Comparison of ENCODE assay signal across 28 cellular contexts in genomic region chr17:1076299-1076981, GRCh38.
DNase-seq lines count a peak whose midpoint lies in the region; ATAC-seq, FAIRE-seq and TF ChIP-seq lines count a peak whose summit lies in the region.
"Had no signal": no experiment of that assay in that cellular context is flagged by ENCODE, and none has a peak within 500 bp of the region (broad histone marks: within the 10 kb centered on the region; RNA-seq: fewer than 3 reads in every experiment).

No MANE protein-coding gene starts in this region.

- H3K27ac ChIP-seq in A549 (no peak overlapping the region), SK-N-MC (0 out of 2 replicates have a peak overlapping the region, but pooled peaks have one; percentile 54), ovary (no peak overlapping the region)
- H3K27ac ChIP-seq in BLaER1 treated with 17β-estradiol and CSF1 and Interleukin-3, amounts not matched to agents 10 nM and 100 nM = no peak overlapping the region
- H3K27ac ChIP-seq: uterus, VCaP had no signal

- no peak overlapping the region for H3K9ac ChIP-seq in BLaER1 treated with 17β-estradiol and CSF1 and Interleukin-3, amounts not matched to agents 10 nM and 100 nM
- H3K9ac ChIP-seq in SK-N-MC (ENCODE audit: insufficient read length) = no peak overlapping the region

- H3K36me3 ChIP-seq in BLaER1 treated with 17β-estradiol and CSF1 and Interleukin-3, amounts not matched to agents 10 nM and 100 nM = peaks cover 0 to 96% (median 21%) of the 10 kb centered on the region in 11 experiments; a peak in 18 of 22 replicates
- no peaks in the 10 kb centered on the region for H3K36me3 ChIP-seq in SK-N-MC (ENCODE audit: insufficient read depth, low read length)
- no peaks in the 10 kb centered on the region for H3K36me3 ChIP-seq in ovary
- H3K36me3 ChIP-seq: uterus had no signal

- no peak for DNase-seq in A549 (ENCODE audit: low read depth in 1 of 2, low spot score in 1 of 2)
- no peak for DNase-seq in SK-N-MC (ENCODE audit: low read depth, low spot score)
- DNase-seq in left kidney (ENCODE audit: low read depth, low spot score) = peak; percentile 32
- DNase-seq in ovary = no peak
- DNase-seq in cortex of kidney (lab: John Stamatoyannopoulos, UW) = no peak
- no peak for DNase-seq in dedifferentiated amniotic fluid mesenchymal stem cell (ENCODE audit: extremely low spot score)
- DNase-seq: activated CD4-positive, alpha-beta T cell treated with anti-CD3 and anti-CD28 coated beads for 48 hours; activated CD8-positive, alpha-beta memory T cell treated with anti-CD3 and anti-CD28 coated beads for 24 hours; activated gamma-delta T cell treated with Interleukin-2 at 50 U/mL for 16 hours; activated naive CD8-positive, alpha-beta T cell treated with anti-CD3 and anti-CD28 coated beads, Interleukin-2, amount 50 U/mL, for 24 hours; activated T-cell treated with anti-CD3 and anti-CD28 coated beads, Interleukin-2, amount 50 U/mL, for 4 hours; CD4-positive, CD25-positive, alpha-beta regulatory T cell; EL; Kasumi-1; NCI-H1048; NCI-H1694; NCI-H2227 treated with DMSO at 0.1 percent for 48 hours; NCI-H69; stimulated activated CD4-positive, alpha-beta T cell treated with anti-CD3 and anti-CD28 coated beads, Interleukin-15, amount 100 ng/mL, for 24 hours; stimulated activated naive CD4-positive, alpha-beta T cell treated with Interleukin-2 at 50 U/mL for 16 hours; T-helper 9 cell; uterus had no signal

- TF ChIP-seq EP300 in A549 (IDR thresholded peaks at IDR 0.05) = no peak
- TF ChIP-seq EP300 in ovary (IDR thresholded peaks at IDR 0.05) = no peak

- intact Hi-C loops in ovary (cut with DNase I) = no loop called here

- no peaks in the 10 kb centered on the region for H3K27me3 ChIP-seq in BLaER1 treated with 17β-estradiol and CSF1 and Interleukin-3, amounts not matched to agents 10 nM and 100 nM
- H3K27me3 ChIP-seq in ovary = no peaks in the 10 kb centered on the region
- H3K27me3 ChIP-seq: uterus had no signal

- ATAC-seq in A549 = no peak
- ATAC-seq in HG02610 (IDR thresholded peaks at IDR 0.05; ENCODE audit: unreplicated experiment) = no peak
- ATAC-seq: activated naive CD8-positive, alpha-beta T cell treated with anti-CD3 and anti-CD28 coated beads, Interleukin-2, amount 50 U/mL, for 24 hours; activated T-cell treated with anti-CD3 and anti-CD28 coated beads, Interleukin-2, amount 50 U/mL, for 4 hours; GM12878 had no signal

- FAIRE-seq in A549 (lab: Jason Lieb, UNC) = no peak
- FAIRE-seq: D721Med, GM12878 had no signal

- POLR2A ChIA-PET in A549 (lab: Yijun Ruan, JAX) = no interaction called here

- no peak overlapping the region for H3K4me2 ChIP-seq in A549
- peak overlapping the region in 7 of 11 experiments; percentile 26 to 60 (median 50); a peak in 14 of 22 replicates for H3K4me2 ChIP-seq in BLaER1 treated with 17β-estradiol and CSF1 and Interleukin-3, amounts not matched to agents 10 nM and 100 nM

- 92% methylated on average over 12 of the region's 15 CpGs for WGBS in A549 (ENCODE audit: missing lambda C conversion rate)
- 88 to 92% (median 91%) methylated on average over 15 of the region's 15 CpGs for WGBS in ovary, 3 donors

- peaks cover 5 to 90% (median 28%) of the 10 kb centered on the region in 11 experiments; a peak in 19 of 22 replicates for H4K20me1 ChIP-seq in BLaER1 treated with 17β-estradiol and CSF1 and Interleukin-3, amounts not matched to agents 10 nM and 100 nM

- H3K4me3 ChIP-seq in A549 = no peak overlapping the region
- no peak overlapping the region for H3K4me3 ChIP-seq in BLaER1 treated with 17β-estradiol and CSF1 and Interleukin-3, amounts not matched to agents 10 nM and 100 nM
- no peak overlapping the region for H3K4me3 ChIP-seq in SK-N-MC
- H3K4me3 ChIP-seq in ovary = no peak overlapping the region
- H3K4me3 ChIP-seq: GM12878, lung, uterus had no signal

- TF ChIP-seq RAD21 in A549 (conservative IDR thresholded peaks at IDR 0.05 in 1 of 2, IDR thresholded peaks at IDR 0.05 in 1 of 2) = no peak

- H3K9me3 ChIP-seq in A549 (no peaks in the 10 kb centered on the region), SK-N-MC (ENCODE audit: low read depth, low read length) (no peaks in the 10 kb centered on the region), ovary (no peaks in the 10 kb centered on the region)
- H3K9me3 ChIP-seq in BLaER1 treated with 17β-estradiol and CSF1 and Interleukin-3, amounts not matched to agents 10 nM and 100 nM (replicated peaks in 1 of 11) = no peaks in the 10 kb centered on the region
- H3K9me3 ChIP-seq: uterus had no signal

- TF ChIP-seq POLR2A in A549 (IDR thresholded peaks at IDR 0.05; ENCODE audit: low read length) (no peak), ovary (IDR thresholded peaks at IDR 0.05) (no peak)

- CTCF ChIA-PET in A549 (lab: Yijun Ruan, JAX) = interaction anchor here (0.8 to 4.4 kb wide), 5 partner anchors 18 to 111 kb away, joined by 4 to 23 read pairs (median 5); no protein-coding TSS in a partner anchor

- peaks cover 17% of the 10 kb centered on the region for H3K4me1 ChIP-seq in A549
- peaks cover 7 to 32% (median 20%) of the 10 kb centered on the region in 10 experiments for H3K4me1 ChIP-seq in BLaER1 treated with 17β-estradiol and CSF1 and Interleukin-3, amounts not matched to agents 10 nM and 100 nM
- H3K4me1 ChIP-seq in ovary (ENCODE audit: insufficient read depth) = peaks cover 5% of the 10 kb centered on the region
- H3K4me1 ChIP-seq: uterus had no signal

- TF ChIP-seq CTCF in A549 (IDR thresholded peaks at IDR 0.05) = no peak
- no peak for TF ChIP-seq CTCF in ovary (IDR thresholded peaks at IDR 0.05)

TF ChIP-seq in A549, 52 proteins besides CTCF, POLR2A, EP300 and RAD21:
- TF ChIP-seq MAFK (IDR thresholded peaks at IDR 0.05; ENCODE audit: partially characterized antibody) (peak; percentile 79), KDM5A (IDR thresholded peaks at IDR 0.05) (no peak)
